In genomic region chr16:11700264-11701029, GRCh38 we compare ENCODE assay signal across 13 cellular contexts. TPM values are rescaled to one million over a fixed set of nuclear protein-coding genes. Genes with fewer than 3 reads are reported as not detected.
A peak's percentile ranks its signal among the peaks of the same experiment; 100 is the strongest.
DNase-seq lines count a peak whose midpoint lies in the region; ATAC-seq, FAIRE-seq and TF ChIP-seq lines count a peak whose summit lies in the region.
"Had no signal": no experiment of that assay in that cellular context is flagged by ENCODE, and none has a peak within 500 bp of the region (broad histone marks: within the 10 kb centered on the region; RNA-seq: fewer than 3 reads in every experiment).

No MANE protein-coding gene starts in this region.

- TF ChIP-seq EP300 in GM12878 (IDR thresholded peaks at IDR 0.05; ENCODE audit: borderline replicate concordance in 1 of 2, control insufficient read depth in 1 of 2, low read depth in 2 of 2, low read length in 2 of 2): no peak

- H3F3A ChIP-seq in MM.1S (ENCODE audit: insufficient read depth, low read length): peaks cover 100% of the 10 kb centered on the region

- peaks cover 100% of the 10 kb centered on the region for H3K79me2 ChIP-seq in MM.1S (ENCODE audit: low read length)
- no peaks in the 10 kb centered on the region; the same call in 1 of the 2 replicates for H3K79me2 ChIP-seq in GM12878 (ENCODE audit: control insufficient read depth, insufficient read depth, low read length)

- H3K9ac ChIP-seq in MM.1S (ENCODE audit: low read length): 0 out of 2 replicates have a peak overlapping the region, but pooled peaks have one; percentile 11
- no peak overlapping the region for H3K9ac ChIP-seq in GM12878 (ENCODE audit: control insufficient read depth, insufficient read depth, low read length)

- CTCF ChIA-PET in GM12878 (lab: Yijun Ruan, JAX): interaction anchor here (1.2 to 1.5 kb wide), 2 partner anchors 11 to 14 kb away, joined by 3 to 4 read pairs; no protein-coding TSS in a partner anchor

- ATAC-seq in CD4-positive, CD25-positive, alpha-beta regulatory T cell (ENCODE audit: low read depth in 2 of 2): no peak
- no peak for ATAC-seq in GM12878
- ATAC-seq in mucosa of descending colon: peak; percentile 20
- ATAC-seq in GM18519 (IDR thresholded peaks at IDR 0.05; ENCODE audit: low FRiP score, unreplicated experiment): no peak
- ATAC-seq in HG02840 (IDR thresholded peaks at IDR 0.05; ENCODE audit: low FRiP score, unreplicated experiment): no peak

- no peak overlapping the region for H2AFZ ChIP-seq in MM.1S (ENCODE audit: low read length)
- no peak overlapping the region for H2AFZ ChIP-seq in GM12878 (ENCODE audit: control insufficient read depth, low read depth, low read length)

- peak overlapping the region; percentile 11; the same call in 1 of the 2 replicates for H3K4me2 ChIP-seq in MM.1S (ENCODE audit: low read depth, low read length)
- H3K4me2 ChIP-seq in GM12878 (ENCODE audit: control insufficient read depth, insufficient read depth): no peak overlapping the region

- H3K4me3 Mint-ChIP-seq in CD4-positive, CD25-positive, alpha-beta regulatory T cell: peak overlapping the region in 1 of 4 donors; percentile 29
- H3K4me3 Mint-ChIP-seq: activated naive CD4-positive, alpha-beta T cell treated with anti-CD3 and anti-CD28 coated beads, Interleukin-2, amount 50 U/mL, for 24 hours had no signal

- peaks cover 4% of the 10 kb centered on the region; the same call in 1 of the 2 replicates for H4K20me1 ChIP-seq in MM.1S (ENCODE audit: insufficient read depth, low read length)
- no peaks in the 10 kb centered on the region; the same call in 1 of the 2 replicates for H4K20me1 ChIP-seq in GM12878 (ENCODE audit: control insufficient read depth, insufficient read depth)

- no peak overlapping the region for H3K27ac ChIP-seq in CD4-positive, CD25-positive, alpha-beta regulatory T cell (ENCODE audit: insufficient read depth, low read length, poor library complexity, severe bottlenecking)
- H3K27ac ChIP-seq in MM.1S (ENCODE audit: low read length): peak overlapping the region; percentile 67; the same call in 1 of the 2 replicates
- no peak overlapping the region for H3K27ac ChIP-seq in GM12878 (ENCODE audit: control insufficient read depth, insufficient read depth)

- H3K36me3 ChIP-seq in CD4-positive, CD25-positive, alpha-beta regulatory T cell (ENCODE audit: control insufficient read depth, insufficient read depth, low read length): peaks cover 50% of the 10 kb centered on the region
- H3K36me3 ChIP-seq in MM.1S (replicated peaks; ENCODE audit: insufficient read depth, low read length): peaks cover 61% of the 10 kb centered on the region
- H3K36me3 ChIP-seq in GM12878 (ENCODE audit: control insufficient read depth in 2 of 2, insufficient read depth in 2 of 2, low read length in 1 of 2): peaks cover 28 to 37% of the 10 kb centered on the region in 2 experiments
- H3K36me3 ChIP-seq in mucosa of descending colon (ENCODE audit: low read depth): no peaks in the 10 kb centered on the region
- peaks cover 13% of the 10 kb centered on the region for H3K36me3 ChIP-seq in BE2C

- in situ Hi-C loops in GM12878 (cut with MboI): no loop called here

- 87% methylated on average over 9 of the region's 9 CpGs for WGBS in GM12878 (ENCODE audit: insufficient coverage, insufficient replicate concordance, low lambda C conversion rate, missing lambda C conversion rate)

- H3K4me3 ChIP-seq in CD4-positive, CD25-positive, alpha-beta regulatory T cell (ENCODE audit: low read depth, low read length): no peak overlapping the region
- H3K4me3 ChIP-seq in MM.1S (ENCODE audit: low read length): no peak overlapping the region
- H3K4me3 ChIP-seq in GM12878: no peak overlapping the region
- H3K4me3 ChIP-seq in mucosa of descending colon: no peak overlapping the region
- no peak overlapping the region for H3K4me3 ChIP-seq in BE2C (ENCODE audit: low read depth, low read length)

- no peaks in the 10 kb centered on the region for H3K9me2 ChIP-seq in MM.1S (replicated peaks; ENCODE audit: insufficient read depth, low read length)

- SMC1A ChIA-PET in GM12878 (lab: Charles Lee; ENCODE audit: uncharacterized antibody, unreplicated experiment): interaction anchor here (0.8 to 3.4 kb wide), 2 partner anchors 11 to 66 kb away, joined by 3 to 21 read pairs; no protein-coding TSS in a partner anchor

- peaks cover 0 to 2% (median 0%) of the 10 kb centered on the region in 7 donors for H3K9me3 Mint-ChIP-seq in CD4-positive, CD25-positive, alpha-beta regulatory T cell
- H3K9me3 Mint-ChIP-seq: activated naive CD4-positive, alpha-beta T cell treated with anti-CD3 and anti-CD28 coated beads, Interleukin-2, amount 50 U/mL, for 24 hours had no signal

- H3K27ac Mint-ChIP-seq in CD4-positive, CD25-positive, alpha-beta regulatory T cell: peak overlapping the region in 2 of 3 donors; percentile 39 to 44
- H3K27ac Mint-ChIP-seq: activated naive CD4-positive, alpha-beta T cell treated with anti-CD3 and anti-CD28 coated beads, Interleukin-2, amount 50 U/mL, for 24 hours had no signal

- no peak for TF ChIP-seq CTCF in MM.1S (IDR thresholded peaks at IDR 0.05; ENCODE audit: low read length)
- no peak for TF ChIP-seq CTCF in GM12878 (IDR thresholded peaks at IDR 0.05 in 2 of 3, conservative IDR thresholded peaks at IDR 0.05 in 1 of 3; ENCODE audit: control insufficient read depth in 2 of 3, extremely low read depth in 1 of 3, insufficient read depth in 1 of 3, low read depth in 3 of 3, low read length in 3 of 3)
- no peak for TF ChIP-seq CTCF in mucosa of descending colon (IDR thresholded peaks at IDR 0.05)
- no peak for TF ChIP-seq CTCF in BE2C (IDR thresholded peaks at IDR 0.05; ENCODE audit: low read depth, low read length)

- no TSS peak for BruUV-seq in GM12878 (replicated peaks; lab: Mats Ljungman, UMichigan)

- H3K27me3 ChIP-seq in CD4-positive, CD25-positive, alpha-beta regulatory T cell (ENCODE audit: control insufficient read depth, insufficient read depth, low read length): no peaks in the 10 kb centered on the region
- H3K27me3 ChIP-seq in MM.1S (replicated peaks; ENCODE audit: insufficient read depth, low read length): no peaks in the 10 kb centered on the region
- no peaks in the 10 kb centered on the region for H3K27me3 ChIP-seq in GM12878 (replicated peaks in 1 of 2; ENCODE audit: control insufficient read depth in 2 of 2, insufficient read depth in 2 of 2, low read length in 1 of 2)
- no peaks in the 10 kb centered on the region for H3K27me3 ChIP-seq in BE2C

- no peak for DNase-seq in CD4-positive, CD25-positive, alpha-beta regulatory T cell
- no peak for DNase-seq in MM.1S
- DNase-seq in GM12878 (ENCODE audit: low read depth, low spot score): no peak
- DNase-seq in mucosa of descending colon: no peak
- no peak for DNase-seq in NCI-H1092 (lab: John Stamatoyannopoulos, UW)
- DNase-seq in BE2C: no peak
- DNase-seq: C1 segment of cervical spinal cord, glutamatergic neuron, OCI-M1 had no signal

- peaks cover 33 to 83% (median 63%) of the 10 kb centered on the region in 4 donors for H3K4me1 Mint-ChIP-seq in CD4-positive, CD25-positive, alpha-beta regulatory T cell

- POLR2A ChIA-PET in GM12878 (lab: Charles Lee): interaction anchor here (0.5 kb wide), 1 partner anchor 43 kb away, joined by 3 read pairs; no protein-coding TSS in a partner anchor

- FAIRE-seq in GM12878 (lab: Jason Lieb, UNC): no peak
- FAIRE-seq: islet of Langerhans had no signal

- no peaks in the 10 kb centered on the region for H3K9me3 ChIP-seq in CD4-positive, CD25-positive, alpha-beta regulatory T cell (ENCODE audit: control insufficient read depth in 2 of 2, low read length in 2 of 2)
- H3K9me3 ChIP-seq in MM.1S (replicated peaks; ENCODE audit: insufficient read depth, low read length): no peaks in the 10 kb centered on the region
- no peaks in the 10 kb centered on the region for H3K9me3 ChIP-seq in GM12878 (replicated peaks; ENCODE audit: control insufficient read depth, insufficient read depth, low read length)
- H3K9me3 ChIP-seq in mucosa of descending colon: no peaks in the 10 kb centered on the region
- H3K9me3 ChIP-seq in BE2C: no peaks in the 10 kb centered on the region

- TF ChIP-seq RAD21 in GM12878 (IDR thresholded peaks at IDR 0.05; ENCODE audit: insufficient read depth, low read depth, low read length): no peak

- H3K36me3 Mint-ChIP-seq in CD4-positive, CD25-positive, alpha-beta regulatory T cell: peaks cover 63% of the 10 kb centered on the region

- no peak for TF ChIP-seq POLR2A in GM12878 (IDR thresholded peaks at IDR 0.05; ENCODE audit: low read depth, low read length)

- peaks cover 27% of the 10 kb centered on the region for H3K4me1 ChIP-seq in CD4-positive, CD25-positive, alpha-beta regulatory T cell (ENCODE audit: control insufficient read depth, insufficient read depth, low read length, poor library complexity, severe bottlenecking)
- H3K4me1 ChIP-seq in MM.1S (ENCODE audit: low read length): peaks cover 92% of the 10 kb centered on the region
- no peaks in the 10 kb centered on the region for H3K4me1 ChIP-seq in GM12878 (ENCODE audit: control insufficient read depth, insufficient read depth, low read length)
- no peaks in the 10 kb centered on the region for H3K4me1 ChIP-seq in mucosa of descending colon (ENCODE audit: low read depth)
- H3K4me1 ChIP-seq in BE2C: peaks cover 3% of the 10 kb centered on the region; the same call in 1 of the 2 replicates

- intact Hi-C loops in GM12878 (cut with micrococcal nuclease; ENCODE audit: unreplicated experiment): no loop called here
- intact Hi-C loops in mucosa of descending colon (cut with DNase I, micrococcal nuclease): no loop called here

- H3K27me3 Mint-ChIP-seq in CD4-positive, CD25-positive, alpha-beta regulatory T cell: no peaks in the 10 kb centered on the region
- H3K27me3 Mint-ChIP-seq: activated naive CD4-positive, alpha-beta T cell treated with anti-CD3 and anti-CD28 coated beads, Interleukin-2, amount 50 U/mL, for 24 hours had no signal

- RAD21 ChIA-PET in GM12878 (lab: Charles Lee; ENCODE audit: unreplicated experiment): interaction anchor here (0.5 kb wide), 1 partner anchor 58 kb away, joined by 3 read pairs; no protein-coding TSS in a partner anchor

RNA-seq across cellular contexts. Expression of gene SNN, which starts 32.2 kb away (rescaled TPM):
- 27.5 TPM for total RNA-seq in CD4-positive, CD25-positive, alpha-beta regulatory T cell
- 10 to 100 TPM; 14.5 to 31.2 (median 23.8) TPM for polyA plus RNA-seq in CD4-positive, CD25-positive, alpha-beta regulatory T cell
- 34.4 and 35.4 TPM in 2 replicates for total RNA-seq in GM12878 (2013; cell fraction: nucleolus; rRNA removed)
- total RNA-seq in GM12878 (2014; rRNA removed): 25.6 and 28.2 TPM in 2 replicates
- total RNA-seq in GM12878 (2014; rRNA removed; fragmentation: Illumina TruSeq; extraction: Trizol): 26.9 and 27.3 TPM in 2 replicates
- 38.5 and 40.4 TPM in 2 replicates for total RNA-seq in GM12878 (2021)
- 15.3 TPM for polyA plus RNA-seq in GM12878 (2011; ENCODE audit: low read depth)
- 32.8 and 43.4 TPM in 2 replicates for polyA plus RNA-seq in GM12878 (2011; rRNA removed)
- 35.7 and 49.6 TPM in 2 replicates for polyA plus RNA-seq in GM12878 (2011; cell fraction: cytosol; rRNA removed)
- polyA plus RNA-seq in GM12878 (2011; cell fraction: nucleus; rRNA removed): 25.6 and 27.0 TPM in 2 replicates
- polyA plus RNA-seq in GM12878 (2012): 19.4 and 29.5 TPM in 2 replicates
- polyA plus RNA-seq in GM12878 (2014; fragmentation: Illumina TruSeq; extraction: Trizol): 26.5 and 32.4 TPM in 2 replicates
- polyA plus RNA-seq in GM12878 (2014; fragmentation: Nextera tagmentation; extraction: Ambion mirVana): 1 to 10 TPM; 2.2 to 5.2 TPM
- 40.0 and 42.4 TPM in 2 replicates for polyA plus RNA-seq in GM12878 (2014; rRNA removed)
- polyA plus RNA-seq in GM12878 (2016; fragmentation: Nextera tagmentation; extraction: Ambion mirVana): 10 to 100 TPM; 17.4 to 22.6 TPM
- 17.0 and 24.5 TPM in 2 replicates for polyA minus RNA-seq in GM12878 (2011; rRNA and poly(A)+ RNA removed)
- polyA minus RNA-seq in GM12878 (2011; cell fraction: cytosol; rRNA and poly(A)+ RNA removed): 10.7 and 12.4 TPM in 2 replicates
- polyA minus RNA-seq in GM12878 (2011; cell fraction: nucleus; rRNA and poly(A)+ RNA removed): 9.7 and 16.1 TPM in 2 replicates
- total RNA-seq in mucosa of descending colon: 10 to 100 TPM in 1 of 3 donors, 1 to 10 TPM in 2; 2.3 to 22.1 (median 4.2) TPM
- polyA plus RNA-seq in BE2C (2012; ENCODE audit: insufficient read depth, insufficient read length, low read depth): 10.0 TPM

RNA-seq across cellular contexts. Expression of gene TXNDC11, which starts 42.2 kb away (rescaled TPM):
- total RNA-seq in CD4-positive, CD25-positive, alpha-beta regulatory T cell: 178 TPM
- polyA plus RNA-seq in CD4-positive, CD25-positive, alpha-beta regulatory T cell: 10 to 100 TPM; 64.9 to 77.2 (median 70.0) TPM
- 97.8 and 99.6 TPM in 2 replicates for total RNA-seq in GM12878 (2013; cell fraction: nucleolus; rRNA removed)
- 54.4 and 59.1 TPM in 2 replicates for total RNA-seq in GM12878 (2014; rRNA removed)
- 33.3 and 43.1 TPM in 2 replicates for total RNA-seq in GM12878 (2014; rRNA removed; fragmentation: Illumina TruSeq; extraction: Trizol)
- total RNA-seq in GM12878 (2021): 45.8 and 51.8 TPM in 2 replicates
- polyA plus RNA-seq in GM12878 (2011; ENCODE audit: low read depth): 38.0 TPM
- polyA plus RNA-seq in GM12878 (2011; rRNA removed): 71.0 and 86.7 TPM in 2 replicates
- 96.3 and 103 TPM in 2 replicates for polyA plus RNA-seq in GM12878 (2011; cell fraction: cytosol; rRNA removed)
- polyA plus RNA-seq in GM12878 (2011; cell fraction: nucleus; rRNA removed): 86.4 and 91.4 TPM in 2 replicates
- 48.2 and 55.5 TPM in 2 replicates for polyA plus RNA-seq in GM12878 (2012)
- 40.7 and 49.9 TPM in 2 replicates for polyA plus RNA-seq in GM12878 (2014; fragmentation: Illumina TruSeq; extraction: Trizol)
- 1 to 10 TPM; 1.7 to 7.3 TPM for polyA plus RNA-seq in GM12878 (2014; fragmentation: Nextera tagmentation; extraction: Ambion mirVana)
- 57.0 and 59.9 TPM in 2 replicates for polyA plus RNA-seq in GM12878 (2014; rRNA removed)
- 10 to 100 TPM; 69.8 to 70.7 TPM for polyA plus RNA-seq in GM12878 (2016; fragmentation: Nextera tagmentation; extraction: Ambion mirVana)
- polyA minus RNA-seq in GM12878 (2011; rRNA and poly(A)+ RNA removed): 79.2 and 95.3 TPM in 2 replicates
- polyA minus RNA-seq in GM12878 (2011; cell fraction: cytosol; rRNA and poly(A)+ RNA removed): 28.7 and 34.5 TPM in 2 replicates
- polyA minus RNA-seq in GM12878 (2011; cell fraction: nucleus; rRNA and poly(A)+ RNA removed): 27.4 and 50.4 TPM in 2 replicates
- 10 to 100 TPM; 52.3 to 71.9 (median 60.3) TPM for total RNA-seq in mucosa of descending colon
- polyA plus RNA-seq in BE2C (2012; ENCODE audit: insufficient read depth, insufficient read length, low read depth): 20.2 TPM
